In genomic region chr1:156266051-156266450, GRCh38 we compare ENCODE assay signal across 15 cellular contexts. TPM values are rescaled to one million over a fixed set of nuclear protein-coding genes. Genes with fewer than 3 reads are reported as not detected.
DNase-seq lines count a peak whose midpoint lies in the region; ATAC-seq and TF ChIP-seq lines count a peak whose summit lies in the region.
"Had no signal": no experiment of that assay in that cellular context is flagged by ENCODE, and none has a peak within 500 bp of the region (broad histone marks: within the 10 kb centered on the region; RNA-seq: fewer than 3 reads in every experiment).

No MANE protein-coding gene starts in this region.

- BruUV-seq in A673 (replicated peaks; lab: Mats Ljungman, UMichigan) (TSS peak; percentile 50), PC-3 (replicated peaks; lab: Mats Ljungman, UMichigan) (TSS peak; percentile 52)

- H3K36me3 Mint-ChIP-seq in endodermal cell (ENCODE audit: low read depth) = peaks cover 74% of the 10 kb centered on the region
- peaks cover 58% of the 10 kb centered on the region for H3K36me3 Mint-ChIP-seq in activated T-helper 1 cell treated with anti-CD3 and anti-CD28 coated beads, Interleukin-12 subunit alpha, Interleukin-12 subunit beta, Interleukin-2, Interleukin-4 antibody, amounts not matched to agents 30 ng/mL and 10 ng/mL and 1 ng/mL, durations not matched to agents 14 hours and 24 hours and 36 hours (ENCODE audit: low read depth)

- WGBS in endodermal cell (ENCODE audit: insufficient coverage in 1 of 2, insufficient read length in 1 of 2), 2 experiments = 92% methylated on average over 13 of the region's 13 CpGs

- H3K9me3 ChIP-seq in A673 (ENCODE audit: low read depth, low read length, poor library complexity, severe bottlenecking) = no peaks in the 10 kb centered on the region
- no peaks in the 10 kb centered on the region for H3K9me3 ChIP-seq in PC-3 (ENCODE audit: low read length)
- H3K9me3 ChIP-seq in endodermal cell (ENCODE audit: control insufficient read depth, low read length) = no peaks in the 10 kb centered on the region
- H3K9me3 ChIP-seq: BE2C, SJSA1 had no signal

- H4K20me1 ChIP-seq in PC-3 (ENCODE audit: low read length) = 0 out of 2 replicates have a peak, but pooled peaks cover 7% of the 10 kb centered on the region

- no peak overlapping the region for H3K27ac ChIP-seq in A673 (ENCODE audit: low read depth, low read length, poor library complexity, severe bottlenecking)
- no peak overlapping the region for H3K27ac ChIP-seq in PC-3 (ENCODE audit: low read length)
- H3K27ac ChIP-seq in endodermal cell (ENCODE audit: low read depth, low read length) = no peak overlapping the region
- H3K27ac ChIP-seq: KMS-11, SJSA1 had no signal

- POLR2A ChIA-PET in A673 (lab: Charles Lee; ENCODE audit: low non-redundant PET) = no interaction called here
- POLR2A ChIA-PET in PC-3 (lab: Charles Lee; ENCODE audit: unreplicated experiment) = no interaction called here

- DNase-seq in A673 (ENCODE audit: low spot score) (no peak), PC-3 (no peak), endodermal cell (no peak), left colon (no peak), NCI-H1092 treated with DMSO at 0.1 percent for 48 hours (lab: John Stamatoyannopoulos, UW) (no peak)
- no peak for DNase-seq in activated T-helper 1 cell treated with anti-CD3 and anti-CD28 coated beads, Interleukin-12 subunit alpha, Interleukin-12 subunit beta, Interleukin-2, Interleukin-4 antibody, amounts not matched to agents 30 ng/mL and 10 ng/mL and 1 ng/mL, durations not matched to agents 14 hours and 24 hours and 36 hours (ENCODE audit: low spot score)
- DNase-seq: BE2C; CD4-positive, CD25-positive, alpha-beta regulatory T cell; COR-L47; NCI-H1436; NCI-H1930; NCI-H226; NCI-H524 treated with DMSO at 0.1 percent for 48 hours had no signal

- H3K9ac ChIP-seq in PC-3 (ENCODE audit: low read length) (no peak overlapping the region), endodermal cell (ENCODE audit: extremely low read depth, low read length, poor library complexity, severe bottlenecking) (no peak overlapping the region)
- H3K9ac ChIP-seq: KMS-11 had no signal

- no peaks in the 10 kb centered on the region for H3K9me2 ChIP-seq in PC-3 (replicated peaks; ENCODE audit: low read length)

- peak overlapping the region; percentile 35 for H3K27ac Mint-ChIP-seq in endodermal cell
- no peak overlapping the region for H3K27ac Mint-ChIP-seq in activated T-helper 1 cell treated with anti-CD3 and anti-CD28 coated beads, Interleukin-12 subunit alpha, Interleukin-12 subunit beta, Interleukin-2, Interleukin-4 antibody, amounts not matched to agents 30 ng/mL and 10 ng/mL and 1 ng/mL, durations not matched to agents 14 hours and 24 hours and 36 hours

- peaks cover 85% of the 10 kb centered on the region for H3K36me3 ChIP-seq in A673 (ENCODE audit: insufficient read depth, low read length, poor library complexity, severe bottlenecking)
- H3K36me3 ChIP-seq in PC-3 (ENCODE audit: low read depth, low read length) = peaks cover 65% of the 10 kb centered on the region
- peaks cover 81% of the 10 kb centered on the region for H3K36me3 ChIP-seq in endodermal cell (ENCODE audit: control insufficient read depth, insufficient read depth, low read length)

- intact Hi-C loops in A673 (cut with micrococcal nuclease; ENCODE audit: unreplicated experiment) (no loop called here), PC-3 (cut with micrococcal nuclease) (no loop called here), left colon (cut with DNase I, micrococcal nuclease) (no loop called here)
- intact Hi-C loops in activated T-helper 1 cell treated with anti-CD3 and anti-CD28 coated beads, Interleukin-12 subunit alpha, Interleukin-12 subunit beta, Interleukin-2, Interleukin-4 antibody, amounts not matched to agents 30 ng/mL and 10 ng/mL and 1 ng/mL, durations not matched to agents 14 hours and 24 hours and 36 hours (cut with micrococcal nuclease) = no loop called here

- peaks cover 12% of the 10 kb centered on the region for H3F3A ChIP-seq in PC-3 (ENCODE audit: low read length, unreplicated experiment)

- H3K4me1 Mint-ChIP-seq in endodermal cell = no peaks in the 10 kb centered on the region
- no peaks in the 10 kb centered on the region for H3K4me1 Mint-ChIP-seq in activated T-helper 1 cell treated with anti-CD3 and anti-CD28 coated beads, Interleukin-12 subunit alpha, Interleukin-12 subunit beta, Interleukin-2, Interleukin-4 antibody, amounts not matched to agents 30 ng/mL and 10 ng/mL and 1 ng/mL, durations not matched to agents 14 hours and 24 hours and 36 hours (ENCODE audit: low read depth)

- CTCF ChIA-PET in A673 (lab: Charles Lee) = no interaction called here
- CTCF ChIA-PET in PC-3 (lab: Charles Lee) = no interaction called here

- H3K9me3 Mint-ChIP-seq in endodermal cell = no peaks in the 10 kb centered on the region
- H3K9me3 Mint-ChIP-seq in activated T-helper 1 cell treated with anti-CD3 and anti-CD28 coated beads, Interleukin-12 subunit alpha, Interleukin-12 subunit beta, Interleukin-2, Interleukin-4 antibody, amounts not matched to agents 30 ng/mL and 10 ng/mL and 1 ng/mL, durations not matched to agents 14 hours and 24 hours and 36 hours = no peaks in the 10 kb centered on the region

- no peak overlapping the region for H3K4me3 Mint-ChIP-seq in endodermal cell
- no peak overlapping the region for H3K4me3 Mint-ChIP-seq in activated T-helper 1 cell treated with anti-CD3 and anti-CD28 coated beads, Interleukin-12 subunit alpha, Interleukin-12 subunit beta, Interleukin-2, Interleukin-4 antibody, amounts not matched to agents 30 ng/mL and 10 ng/mL and 1 ng/mL, durations not matched to agents 14 hours and 24 hours and 36 hours
- H3K4me3 Mint-ChIP-seq: CD4-positive, CD25-positive, alpha-beta regulatory T cell had no signal

- no peak overlapping the region for H3K4me3 ChIP-seq in A673 (ENCODE audit: low read depth, low read length, poor library complexity, severe bottlenecking)
- H3K4me3 ChIP-seq in PC-3 (ENCODE audit: low read length) = no peak overlapping the region
- no peak overlapping the region for H3K4me3 ChIP-seq in endodermal cell (ENCODE audit: low read length)
- H3K4me3 ChIP-seq: SJSA1 had no signal

- no peak overlapping the region for H3K4me2 ChIP-seq in PC-3 (ENCODE audit: low read length)
- H3K4me2 ChIP-seq: KMS-11 had no signal

- H3K27me3 ChIP-seq in A673 (replicated peaks; ENCODE audit: insufficient read depth, low read depth, low read length, poor library complexity) (no peaks in the 10 kb centered on the region), PC-3 (ENCODE audit: low read length) (no peaks in the 10 kb centered on the region), endodermal cell (ENCODE audit: control insufficient read depth, insufficient read depth, low read length, poor library complexity, severe bottlenecking) (no peaks in the 10 kb centered on the region)
- H3K27me3 ChIP-seq: BE2C, SJSA1 had no signal

- H2AFZ ChIP-seq in PC-3 (ENCODE audit: low read length) = no peak overlapping the region

- ATAC-seq in PC-3 = no peak
- ATAC-seq in left colon = no peak

- TF ChIP-seq CTCF in A673 (conservative IDR thresholded peaks at IDR 0.05; ENCODE audit: low read depth, low read length) (no peak), PC-3 (conservative IDR thresholded peaks at IDR 0.05; ENCODE audit: low read depth, low read length) (no peak), endodermal cell (conservative IDR thresholded peaks at IDR 0.05) (no peak)

- H3K79me2 ChIP-seq in PC-3 (ENCODE audit: low read length) = peaks cover 6% of the 10 kb centered on the region; the same call in 1 of the 2 replicates

- H3K4me1 ChIP-seq in A673 (ENCODE audit: insufficient read depth, low read length, poor library complexity, severe bottlenecking) (no peaks in the 10 kb centered on the region), PC-3 (ENCODE audit: insufficient read depth, low read length) (peaks cover 25% of the 10 kb centered on the region), endodermal cell (ENCODE audit: control insufficient read depth, insufficient read depth, low read length) (no peaks in the 10 kb centered on the region)
- H3K4me1 ChIP-seq: BE2C had no signal

- H3K27me3 Mint-ChIP-seq in endodermal cell (ENCODE audit: insufficient read depth) = no peaks in the 10 kb centered on the region
- no peaks in the 10 kb centered on the region for H3K27me3 Mint-ChIP-seq in activated T-helper 1 cell treated with anti-CD3 and anti-CD28 coated beads, Interleukin-12 subunit alpha, Interleukin-12 subunit beta, Interleukin-2, Interleukin-4 antibody, amounts not matched to agents 30 ng/mL and 10 ng/mL and 1 ng/mL, durations not matched to agents 14 hours and 24 hours and 36 hours (ENCODE audit: insufficient read depth)
- H3K27me3 Mint-ChIP-seq: CD4-positive, CD25-positive, alpha-beta regulatory T cell had no signal

RNA-seq across cellular contexts. Expression of gene SMG5, which starts 16.6 kb away (rescaled TPM):
- total RNA-seq in A673 (2021) = 107 and 129 TPM in 2 replicates
- 126 and 130 TPM in 2 replicates for total RNA-seq in PC-3 (2014; rRNA removed)
- total RNA-seq in endodermal cell = 100 to 1,000 TPM; 103 to 111 TPM
- 73.6 TPM for polyA plus RNA-seq in endodermal cell (2013, experiment 1 of 2)
- 66.1 TPM for polyA plus RNA-seq in endodermal cell (2013, experiment 2 of 2)
- total RNA-seq in activated T-helper 1 cell treated with anti-CD3 and anti-CD28 coated beads, Interleukin-12 subunit alpha, Interleukin-12 subunit beta, Interleukin-2, Interleukin-4 antibody, amounts not matched to agents 30 ng/mL and 10 ng/mL and 1 ng/mL, durations not matched to agents 14 hours and 24 hours and 36 hours = 95.6 TPM in 2 replicates
- 10 to 100 TPM; 65.3 to 73.9 TPM for total RNA-seq in left colon

RNA-seq across cellular contexts. Expression of gene TMEM79, which starts 18.1 kb away (rescaled TPM):
- total RNA-seq in A673 (2021) = 7.0 and 9.1 TPM in 2 replicates
- 8.1 and 11.2 TPM in 2 replicates for total RNA-seq in PC-3 (2014; rRNA removed)
- 1 to 10 TPM; 1.5 to 1.9 TPM for total RNA-seq in endodermal cell
- polyA plus RNA-seq in endodermal cell (2013, experiment 1 of 2) = 3.3 TPM
- polyA plus RNA-seq in endodermal cell (2013, experiment 2 of 2) = 3.0 TPM
- 8.9 and 9.6 TPM in 2 replicates for total RNA-seq in activated T-helper 1 cell treated with anti-CD3 and anti-CD28 coated beads, Interleukin-12 subunit alpha, Interleukin-12 subunit beta, Interleukin-2, Interleukin-4 antibody, amounts not matched to agents 30 ng/mL and 10 ng/mL and 1 ng/mL, durations not matched to agents 14 hours and 24 hours and 36 hours
- total RNA-seq in left colon = 1 to 10 TPM; 3.9 to 4.0 TPM

RNA-seq across cellular contexts. Expression of gene PAQR6, which starts 18.2 kb away (rescaled TPM):
- total RNA-seq in A673 (2021) = 4.1 and 5.4 TPM in 2 replicates
- total RNA-seq in PC-3 (2014; rRNA removed) = 6.6 and 7.2 TPM in 2 replicates
- 10 to 100 TPM; 12.2 to 16.4 TPM for total RNA-seq in endodermal cell
- 7.0 TPM for polyA plus RNA-seq in endodermal cell (2013, experiment 1 of 2)
- polyA plus RNA-seq in endodermal cell (2013, experiment 2 of 2) = 6.0 TPM
- total RNA-seq in activated T-helper 1 cell treated with anti-CD3 and anti-CD28 coated beads, Interleukin-12 subunit alpha, Interleukin-12 subunit beta, Interleukin-2, Interleukin-4 antibody, amounts not matched to agents 30 ng/mL and 10 ng/mL and 1 ng/mL, durations not matched to agents 14 hours and 24 hours and 36 hours = 5.0 and 5.2 TPM in 2 replicates
- 1 to 10 TPM; 1.8 to 3.0 TPM for total RNA-seq in left colon

RNA-seq across cellular contexts. Expression of gene BGLAP, which starts 24.1 kb away (rescaled TPM):
- total RNA-seq in A673 (2021) = 2.4 and 2.8 TPM in 2 replicates
- total RNA-seq in PC-3 (2014; rRNA removed) = 0.35 and 2.5 TPM in 2 replicates
- total RNA-seq in endodermal cell = 1 to 10 TPM; 4.6 to 5.4 TPM
- 2.2 TPM for polyA plus RNA-seq in endodermal cell (2013, experiment 1 of 2)
- polyA plus RNA-seq in endodermal cell (2013, experiment 2 of 2) = 2.8 TPM
- 1.8 and 2.5 TPM in 2 replicates for total RNA-seq in activated T-helper 1 cell treated with anti-CD3 and anti-CD28 coated beads, Interleukin-12 subunit alpha, Interleukin-12 subunit beta, Interleukin-2, Interleukin-4 antibody, amounts not matched to agents 30 ng/mL and 10 ng/mL and 1 ng/mL, durations not matched to agents 14 hours and 24 hours and 36 hours
- 1 to 10 TPM; 1.1 to 1.2 TPM for total RNA-seq in left colon
- total RNA-seq: SJSA1 had no signal
- polyA plus RNA-seq: CD4-positive, CD25-positive, alpha-beta regulatory T cell had no signal

RNA-seq across cellular contexts. Expression of gene GLMP, which starts 29.4 kb away (rescaled TPM):
- 30.3 and 37.2 TPM in 2 replicates for total RNA-seq in A673 (2021)
- total RNA-seq in PC-3 (2014; rRNA removed) = 49.8 and 52.2 TPM in 2 replicates
- 10 to 100 TPM; 70.3 to 85.1 TPM for total RNA-seq in endodermal cell
- 49.9 TPM for polyA plus RNA-seq in endodermal cell (2013, experiment 1 of 2)
- polyA plus RNA-seq in endodermal cell (2013, experiment 2 of 2) = 39.7 TPM
- 17.2 and 20.3 TPM in 2 replicates for total RNA-seq in activated T-helper 1 cell treated with anti-CD3 and anti-CD28 coated beads, Interleukin-12 subunit alpha, Interleukin-12 subunit beta, Interleukin-2, Interleukin-4 antibody, amounts not matched to agents 30 ng/mL and 10 ng/mL and 1 ng/mL, durations not matched to agents 14 hours and 24 hours and 36 hours
- total RNA-seq in left colon = 10 to 100 TPM; 43.8 to 50.3 TPM
